Comparison of ENCODE assay signal across 8 cellular contexts in genomic region chr12:132153501-132154340, GRCh38. TPM values are rescaled to one million over a fixed set of nuclear protein-coding genes. Genes with fewer than 3 reads are reported as not detected.
DNase-seq lines count a peak whose midpoint lies in the region; ATAC-seq and TF ChIP-seq lines count a peak whose summit lies in the region.

No MANE protein-coding gene starts in this region.

- H3K4me3 ChIP-seq in endodermal cell (ENCODE audit: low read length): no peak overlapping the region
- H3K4me3 ChIP-seq in mucosa of rectum (ENCODE audit: low read length in 2 of 2): peak overlapping the region; percentile 43

- H3K36me3 ChIP-seq in endodermal cell (ENCODE audit: control insufficient read depth, insufficient read depth, low read length) (peaks cover 25% of the 10 kb centered on the region), mucosa of rectum (ENCODE audit: control insufficient read depth in 2 of 2, insufficient read depth in 2 of 2, low read length in 2 of 2) (peaks cover 19 to 22% of the 10 kb centered on the region in 2 donors)

- peaks cover 3% of the 10 kb centered on the region for H3K36me3 Mint-ChIP-seq in endodermal cell (ENCODE audit: low read depth)

- ATAC-seq in GM19023 (IDR thresholded peaks at IDR 0.05; ENCODE audit: unreplicated experiment): peak; percentile 89
- ATAC-seq in HG03439 (IDR thresholded peaks at IDR 0.05; ENCODE audit: unreplicated experiment): peak; percentile 69

- H3K9ac ChIP-seq in endodermal cell (ENCODE audit: extremely low read depth, low read length, poor library complexity, severe bottlenecking): no peak overlapping the region
- peak overlapping the region in 1 of 2 donors; percentile 53 for H3K9ac ChIP-seq in mucosa of rectum (ENCODE audit: low read depth in 1 of 2, low read length in 2 of 2)

- 55 to 62% methylated on average over 22 to 41 of the region's 41 CpGs for WGBS in endodermal cell (ENCODE audit: insufficient coverage in 1 of 2, insufficient read length in 1 of 2), 2 experiments

- H3K9me3 Mint-ChIP-seq in endodermal cell: no peaks in the 10 kb centered on the region

- H3K4me1 ChIP-seq in endodermal cell (ENCODE audit: control insufficient read depth, insufficient read depth, low read length) (no peaks in the 10 kb centered on the region), mucosa of rectum (ENCODE audit: control insufficient read depth in 2 of 2, insufficient read depth in 2 of 2, low read length in 2 of 2) (peaks cover 4 to 6% of the 10 kb centered on the region in 2 donors)

- H3K4me1 Mint-ChIP-seq in endodermal cell: no peaks in the 10 kb centered on the region

- H3K27ac Mint-ChIP-seq in endodermal cell: no peak overlapping the region

- H3K27me3 Mint-ChIP-seq in endodermal cell (ENCODE audit: insufficient read depth): no peaks in the 10 kb centered on the region

- H3K27ac ChIP-seq in endodermal cell (ENCODE audit: low read depth, low read length): no peak overlapping the region
- H3K27ac ChIP-seq in mucosa of rectum (ENCODE audit: low read depth in 2 of 2, low read length in 2 of 2): no peak overlapping the region

- H3K9me3 ChIP-seq in endodermal cell (ENCODE audit: control insufficient read depth, low read length): peaks cover 27% of the 10 kb centered on the region
- H3K9me3 ChIP-seq in mucosa of rectum (ENCODE audit: control insufficient read depth in 2 of 2, low read length in 2 of 2): no peaks in the 10 kb centered on the region

- no peaks in the 10 kb centered on the region for H3K27me3 ChIP-seq in endodermal cell (ENCODE audit: control insufficient read depth, insufficient read depth, low read length, poor library complexity, severe bottlenecking)
- no peaks in the 10 kb centered on the region for H3K27me3 ChIP-seq in mucosa of rectum (ENCODE audit: control insufficient read depth in 2 of 2, insufficient read depth in 2 of 2, low read length in 2 of 2)

- DNase-seq in AG08395 (ENCODE audit: low spot score) (peak; percentile 87), NCI-H748 (lab: John Stamatoyannopoulos, UW; ENCODE audit: unreplicated experiment) (peak; percentile 92), endodermal cell (peak; percentile 97)
- DNase-seq in activated CD8-positive, alpha-beta memory T cell treated with anti-CD3 and anti-CD28 coated beads for 1 hour (ENCODE audit: extremely low read depth in 1 of 2, low read depth in 1 of 2): peak; percentile 33 to 51
- peak; percentile 50 for DNase-seq in stimulated activated CD8-positive, alpha-beta memory T cell treated with anti-CD3 and anti-CD28 coated beads, Interleukin-4, amount 100 ng/mL, for 24 hours (ENCODE audit: low read depth)

- no peak overlapping the region for H3K4me3 Mint-ChIP-seq in endodermal cell

- TF ChIP-seq CTCF in endodermal cell (conservative IDR thresholded peaks at IDR 0.05): peak; percentile 98

RNA-seq across cellular contexts. Expression of gene NOC4L, which starts 9.5 kb away (rescaled TPM):
- total RNA-seq in endodermal cell: 10 to 100 TPM; 22.7 to 32.7 TPM
- 25.4 TPM for polyA plus RNA-seq in endodermal cell (2013, experiment 1 of 2)
- polyA plus RNA-seq in endodermal cell (2013, experiment 2 of 2): 23.8 TPM

RNA-seq across cellular contexts. Expression of gene DDX51, which starts 9.6 kb away (rescaled TPM):
- total RNA-seq in endodermal cell: 10 to 100 TPM; 31.5 to 33.8 TPM
- polyA plus RNA-seq in endodermal cell (2013, experiment 1 of 2): 16.9 TPM
- polyA plus RNA-seq in endodermal cell (2013, experiment 2 of 2): 13.9 TPM

Comparison
In these comparisons a context has a peak if more than half of its experiments do, and no peak if none do; other contexts are left out.
1. DNase-seq: peak in every context shown above with its lines; median percentile 97 in endodermal cell; 92 in NCI-H748; 87 in AG08395; 50 in stimulated activated CD8-positive, alpha-beta memory T cell treated with anti-CD3 and anti-CD28 coated beads, Interleukin-4, amount 100 ng/mL, for 24 hours; 42 in activated CD8-positive, alpha-beta memory T cell treated with anti-CD3 and anti-CD28 coated beads for 1 hour.